Comparison of ENCODE assay signal across 10 cellular contexts in the genomic region with DNA sequence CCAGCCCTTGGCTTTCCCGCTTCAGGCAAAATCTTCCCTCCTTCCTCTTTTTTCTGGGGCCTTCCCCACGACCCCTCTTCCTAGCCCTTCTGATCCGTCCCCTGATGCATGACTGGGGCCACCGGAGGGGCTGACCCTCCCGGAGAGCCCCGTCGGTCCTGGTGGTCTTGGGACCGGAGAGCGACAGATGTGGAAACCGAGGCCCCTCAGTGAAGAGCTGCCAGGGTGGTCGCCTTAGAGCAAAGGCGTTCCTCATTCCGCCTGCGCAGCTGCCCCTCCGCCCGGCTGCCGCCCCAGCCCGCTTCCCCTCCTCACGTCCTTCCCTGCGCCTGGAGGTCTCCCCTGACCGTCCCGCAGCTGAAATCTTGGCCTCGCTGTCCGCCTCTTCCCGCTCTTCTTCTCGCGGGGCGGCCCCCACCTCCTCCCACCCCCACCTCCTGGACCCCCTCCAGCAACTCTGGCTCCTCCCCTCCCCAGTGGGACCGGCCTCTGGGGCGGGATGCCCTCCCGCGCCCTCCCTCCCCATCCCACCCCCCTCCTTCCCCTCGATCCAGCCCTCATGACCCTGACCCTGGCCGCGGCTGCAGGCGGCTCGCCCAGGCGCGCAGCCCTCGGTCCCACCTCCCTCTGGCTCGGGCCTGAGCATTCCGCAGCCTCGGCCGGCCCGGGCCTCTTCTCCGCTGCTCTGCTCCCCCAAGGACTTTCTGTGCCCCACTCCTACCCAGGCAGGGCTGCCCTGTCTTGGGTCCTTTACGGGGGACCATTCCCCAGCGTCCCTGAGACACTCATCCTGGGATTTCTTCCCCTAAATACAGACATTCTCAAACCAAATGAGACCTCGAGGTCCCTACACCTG. TPM values are rescaled to one million over a fixed set of nuclear protein-coding genes. Genes with fewer than 3 reads are reported as not detected.
DNase-seq lines count a peak whose midpoint lies in the region; ATAC-seq and TF ChIP-seq lines count a peak whose summit lies in the region.
"Had no signal": no experiment of that assay in that cellular context is flagged by ENCODE, and none has a peak within 500 bp of the region (broad histone marks: within the 10 kb centered on the region; RNA-seq: fewer than 3 reads in every experiment).

A gene (minus strand): TSS at position 367 of the 856 bp plus-strand sequence. CDS start 1,020 bp downstream, outside the sequence.

- ATAC-seq in activated naive CD8-positive, alpha-beta T cell treated with anti-CD3 and anti-CD28 coated beads, Interleukin-2, amount 10 ng/mL, durations not matched to agents 7 days and 5 days (ENCODE audit: low read depth), result no peak
- ATAC-seq in naive B cell (ENCODE audit: low read depth in 2 of 2), result no peak
- ATAC-seq in HG03442 (IDR thresholded peaks at IDR 0.05; ENCODE audit: unreplicated experiment), result no peak

- H3K9me3 ChIP-seq in tibial artery, result no peaks in the 10 kb centered on the region

- no peak for TF ChIP-seq CTCF in tibial artery (IDR thresholded peaks at IDR 0.05)
- TF ChIP-seq CTCF in GM13977 (IDR thresholded peaks at IDR 0.05; ENCODE audit: extremely low read depth, insufficient read depth, missing control alignments), result no peak

- peaks cover 2% of the 10 kb centered on the region for H3K4me1 Mint-ChIP-seq in activated naive CD8-positive, alpha-beta T cell treated with anti-CD3 and anti-CD28 coated beads, Interleukin-2, amount 10 ng/mL, durations not matched to agents 7 days and 5 days
- peaks cover 13 to 25% (median 23%) of the 10 kb centered on the region in 3 donors for H3K4me1 Mint-ChIP-seq in naive B cell

- H3K4me1 ChIP-seq in tibial artery, result peaks cover 0 to 35% (median 19%) of the 10 kb centered on the region in 4 donors

- peaks cover 3% of the 10 kb centered on the region for H3K36me3 Mint-ChIP-seq in activated naive CD8-positive, alpha-beta T cell treated with anti-CD3 and anti-CD28 coated beads, Interleukin-2, amount 10 ng/mL, durations not matched to agents 7 days and 5 days
- H3K36me3 Mint-ChIP-seq in naive B cell, result peaks cover 0 to 22% of the 10 kb centered on the region in 2 donors

- no peaks in the 10 kb centered on the region for H3K9me3 Mint-ChIP-seq in activated naive CD8-positive, alpha-beta T cell treated with anti-CD3 and anti-CD28 coated beads, Interleukin-2, amount 10 ng/mL, durations not matched to agents 7 days and 5 days
- H3K9me3 Mint-ChIP-seq in naive B cell, result peaks cover 0 to 19% (median 10%) of the 10 kb centered on the region in 7 donors

- H3K27me3 Mint-ChIP-seq in activated naive CD8-positive, alpha-beta T cell treated with anti-CD3 and anti-CD28 coated beads, Interleukin-2, amount 10 ng/mL, durations not matched to agents 7 days and 5 days, result peaks cover 32% of the 10 kb centered on the region
- H3K27me3 Mint-ChIP-seq in naive B cell, result peaks cover 24 to 54% (median 50%) of the 10 kb centered on the region in 3 donors

- H3K27ac ChIP-seq in tibial artery, result peak within 1 kb of the TSS; percentile 71 to 90

- in situ Hi-C loops in GM13977 (cut with MboI; ENCODE audit: low pct_unique_long_range_greater_than_20kb, low sequenced_read_pairs, unreplicated experiment), result no loop called here

- no peaks in the 10 kb centered on the region for H3K27me3 ChIP-seq in tibial artery

- intact Hi-C loops in cardiac septum (cut with DNase I) (loop anchor here (5.0 kb wide), 1 partner anchor 46 kb away; no protein-coding TSS in a partner anchor), tibial artery (cut with DNase I; ENCODE audit: low total_unique reads) (no loop called here)

- peaks cover 0 to 15% (median 0%) of the 10 kb centered on the region in 3 donors for H3K36me3 ChIP-seq in tibial artery

- no peak within 1 kb of the TSS for H3K4me3 Mint-ChIP-seq in activated naive CD8-positive, alpha-beta T cell treated with anti-CD3 and anti-CD28 coated beads, Interleukin-2, amount 10 ng/mL, durations not matched to agents 7 days and 5 days
- peak within 1 kb of the TSS in 7 of 8 donors; percentile 46 to 79 (median 65) for H3K4me3 Mint-ChIP-seq in naive B cell

- peak within 1 kb of the TSS; percentile 59 to 63 for H3K4me3 ChIP-seq in tibial artery

- POLR2A ChIA-PET in activated naive CD8-positive, alpha-beta T cell treated with anti-CD3 and anti-CD28 coated beads, Interleukin-2, amount 10 ng/mL, durations not matched to agents 7 days and 5 days (lab: Charles Lee), result interaction anchor here (0.6 kb wide), 1 partner anchor 442 kb away, joined by 3 read pairs; no protein-coding TSS in a partner anchor

- peak; percentile 20 for DNase-seq in activated naive CD8-positive, alpha-beta T cell treated with anti-CD3 and anti-CD28 coated beads, Interleukin-2, amount 10 ng/mL, durations not matched to agents 7 days and 5 days
- DNase-seq in cardiac septum (ENCODE audit: low spot score) (no peak), naive B cell (no peak), tibial artery (peak in 1 of 2 donors; percentile 44), COLO829 (ENCODE audit: low spot score) (no peak), NCI-H526 (lab: John Stamatoyannopoulos, UW) (no peak), GM13977 (ENCODE audit: low spot score) (no peak)
- DNase-seq: activated gamma-delta T cell treated with Interleukin-2 at 50 U/mL for 16 hours had no signal

- peak within 1 kb of the TSS; percentile 24 for H3K27ac Mint-ChIP-seq in activated naive CD8-positive, alpha-beta T cell treated with anti-CD3 and anti-CD28 coated beads, Interleukin-2, amount 10 ng/mL, durations not matched to agents 7 days and 5 days
- no peak within 1 kb of the TSS for H3K27ac Mint-ChIP-seq in naive B cell

RNA-seq across cellular contexts. Expression of the gene that starts here (rescaled TPM):
- not detected for total RNA-seq in activated naive CD8-positive, alpha-beta T cell treated with anti-CD3 and anti-CD28 coated beads, Interleukin-2, amount 10 ng/mL, durations not matched to agents 7 days and 5 days
- total RNA-seq in cardiac septum, result 10.6 TPM
- polyA plus RNA-seq in naive B cell (ENCODE audit: low read depth in 6 of 6), result not detected
- total RNA-seq: SK-MEL-5 had no signal

Comparison
In these comparisons a context has a peak if more than half of its experiments do, and no peak if none do; other contexts are left out.
1. RNA of the gene that starts here (total RNA-seq): 10.6 TPM in cardiac septum (single experiment); not detected in activated naive CD8-positive, alpha-beta T cell treated with anti-CD3 and anti-CD28 coated beads, Interleukin-2, amount 10 ng/mL, durations not matched to agents 7 days and 5 days; every median in the first group is over 10 times any median in the second.
2. Peak in DNase-seq in activated naive CD8-positive, alpha-beta T cell treated with anti-CD3 and anti-CD28 coated beads, Interleukin-2, amount 10 ng/mL, durations not matched to agents 7 days and 5 days; RNA of the gene not detected or under 1 TPM.